Comparison of ENCODE assay signal across 20 cellular contexts in genomic region chr15:39594764-39595620, GRCh38. TPM values are rescaled to one million over a fixed set of nuclear protein-coding genes. Genes with fewer than 3 reads are reported as not detected.
DNase-seq lines count a peak whose midpoint lies in the region; ATAC-seq, FAIRE-seq and TF ChIP-seq lines count a peak whose summit lies in the region.
"Had no signal": no experiment of that assay in that cellular context is flagged by ENCODE, and none has a peak within 500 bp of the region (broad histone marks: within the 10 kb centered on the region; RNA-seq: fewer than 3 reads in every experiment).

No MANE protein-coding gene starts in this region.

- peaks cover 11% of the 10 kb centered on the region for H3K27me3 Mint-ChIP-seq in activated CD4-positive, alpha-beta memory T cell treated with anti-CD3 and anti-CD28 coated beads, Interleukin-2, amount 10 ng/mL, durations not matched to agents 7 days and 5 days

- H3K4me3 Mint-ChIP-seq in activated CD4-positive, alpha-beta memory T cell treated with anti-CD3 and anti-CD28 coated beads, Interleukin-2, amount 10 ng/mL, durations not matched to agents 7 days and 5 days = no peak overlapping the region
- H3K4me3 Mint-ChIP-seq in stimulated activated effector memory CD8-positive, alpha-beta T cell treated with anti-CD3 and anti-CD28 coated beads, Interleukin-12 subunit alpha, Interleukin-12 subunit beta, amount 100 ng/mL, for 72 hours = no peak overlapping the region
- H3K4me3 Mint-ChIP-seq: activated B cell treated with CpG ODN at 0.5 μM for 24 hours, H9 had no signal

- H3K27ac ChIP-seq in VCaP (peak overlapping the region; percentile 65), osteoblast (ENCODE audit: low read depth, low read length) (peak overlapping the region; percentile 48)
- H3K27ac ChIP-seq: HL-60 had no signal

- TF ChIP-seq POLR2A in GM12892 (IDR thresholded peaks at IDR 0.05; ENCODE audit: low read depth, low read length) = no peak

- H2AFZ ChIP-seq in osteoblast (ENCODE audit: low read length) = no peak overlapping the region

- H3K4me1 Mint-ChIP-seq in activated CD4-positive, alpha-beta memory T cell treated with anti-CD3 and anti-CD28 coated beads, Interleukin-2, amount 10 ng/mL, durations not matched to agents 7 days and 5 days = peaks cover 7% of the 10 kb centered on the region
- peaks cover 8% of the 10 kb centered on the region for H3K4me1 Mint-ChIP-seq in stimulated activated effector memory CD8-positive, alpha-beta T cell treated with anti-CD3 and anti-CD28 coated beads, Interleukin-12 subunit alpha, Interleukin-12 subunit beta, amount 100 ng/mL, for 72 hours
- H3K4me1 Mint-ChIP-seq: activated B cell treated with CpG ODN at 0.5 μM for 24 hours had no signal

- TF ChIP-seq CTCF in BJ (IDR thresholded peaks at IDR 0.05; ENCODE audit: insufficient read depth, low read depth, low read length) (no peak), VCaP (conservative IDR thresholded peaks at IDR 0.05) (no peak), osteoblast (IDR thresholded peaks at IDR 0.05; ENCODE audit: extremely low read depth, low read depth, low read length) (no peak)

- peak overlapping the region; percentile 37 for H3K4me2 ChIP-seq in osteoblast (ENCODE audit: insufficient read depth, low read length)

- no peaks in the 10 kb centered on the region for H3K79me2 ChIP-seq in osteoblast (ENCODE audit: insufficient read depth, low read length)

- DNase-seq in BJ (ENCODE audit: low read depth) (peak; percentile 25), fibroblast of peridontal ligament (ENCODE audit: extremely low read depth) (peak; percentile 57), osteoblast (ENCODE audit: insufficient read length, low spot score, missing footprints) (no peak), GM12892 (ENCODE audit: insufficient read length) (no peak), NCI-H774 (lab: John Stamatoyannopoulos, UW) (no peak)
- DNase-seq in activated CD4-positive, alpha-beta memory T cell treated with anti-CD3 and anti-CD28 coated beads, Interleukin-2, amount 10 ng/mL, durations not matched to agents 7 days and 5 days = no peak
- no peak for DNase-seq in stimulated activated effector memory CD8-positive, alpha-beta T cell treated with anti-CD3 and anti-CD28 coated beads, Interleukin-12 subunit alpha, Interleukin-12 subunit beta, amount 100 ng/mL, for 72 hours (ENCODE audit: low spot score in 2 of 2)
- DNase-seq: activated B cell treated with CpG ODN at 0.5 μM for 24 hours; activated CD8-positive, alpha-beta memory T cell treated with anti-CD3 and anti-CD28 coated beads, Interleukin-2, amount 50 U/mL, for 4 hours; activated naive CD4-positive, alpha-beta T cell treated with anti-CD3 and anti-CD28 coated beads, Interleukin-2, amount 50 U/mL, for 16 hours; C1 segment of cervical spinal cord; caudate nucleus; DMS79 treated with DMSO at 0.1 percent for 48 hours; H9; NCI-H146; NCI-H446; nucleus accumbens; SW 1271 had no signal

- no peaks in the 10 kb centered on the region for H3K9me3 ChIP-seq in osteoblast (ENCODE audit: low read depth, low read length)

- CTCF ChIA-PET in BJ (lab: Yijun Ruan, JAX) = no interaction called here
- CTCF ChIA-PET in activated CD4-positive, alpha-beta memory T cell treated with anti-CD3 and anti-CD28 coated beads, Interleukin-2, amount 10 ng/mL, durations not matched to agents 7 days and 5 days (lab: Charles Lee) = interaction anchor here (1.1 to 2.4 kb wide), 2 partner anchors 15 to 162 kb away, joined by 4 to 17 read pairs; partner anchors contain the start of gene THBS1

- H3K4me3 ChIP-seq in BJ (ENCODE audit: low read depth, low read length) (no peak overlapping the region), osteoblast (ENCODE audit: insufficient read depth, low read length) (no peak overlapping the region)

- no peaks in the 10 kb centered on the region for H3K36me3 Mint-ChIP-seq in activated CD4-positive, alpha-beta memory T cell treated with anti-CD3 and anti-CD28 coated beads, Interleukin-2, amount 10 ng/mL, durations not matched to agents 7 days and 5 days (ENCODE audit: low read depth)
- peaks cover 16% of the 10 kb centered on the region for H3K36me3 Mint-ChIP-seq in stimulated activated effector memory CD8-positive, alpha-beta T cell treated with anti-CD3 and anti-CD28 coated beads, Interleukin-12 subunit alpha, Interleukin-12 subunit beta, amount 100 ng/mL, for 72 hours

- H3K9me3 Mint-ChIP-seq in activated CD4-positive, alpha-beta memory T cell treated with anti-CD3 and anti-CD28 coated beads, Interleukin-2, amount 10 ng/mL, durations not matched to agents 7 days and 5 days = no peaks in the 10 kb centered on the region
- no peaks in the 10 kb centered on the region for H3K9me3 Mint-ChIP-seq in stimulated activated effector memory CD8-positive, alpha-beta T cell treated with anti-CD3 and anti-CD28 coated beads, Interleukin-12 subunit alpha, Interleukin-12 subunit beta, amount 100 ng/mL, for 72 hours
- H3K9me3 Mint-ChIP-seq: activated B cell treated with CpG ODN at 0.5 μM for 24 hours, H9 had no signal

- H3K27me3 ChIP-seq in BJ (ENCODE audit: control insufficient read depth, insufficient read depth, low read length) (no peaks in the 10 kb centered on the region), osteoblast (ENCODE audit: insufficient read depth, low read length) (no peaks in the 10 kb centered on the region)

- no peak for FAIRE-seq in GM12892 (lab: Jason Lieb, UNC)

- no peak for ATAC-seq in stimulated activated effector memory CD8-positive, alpha-beta T cell treated with anti-CD3 and anti-CD28 coated beads, Interleukin-12 subunit alpha, Interleukin-12 subunit beta, amount 100 ng/mL, for 72 hours

- H4K20me1 ChIP-seq in osteoblast (ENCODE audit: insufficient read depth, low read length) = peaks cover 47% of the 10 kb centered on the region

- peaks cover 22% of the 10 kb centered on the region for H3K36me3 ChIP-seq in BJ (ENCODE audit: control insufficient read depth, insufficient read depth, low read length)
- H3K36me3 ChIP-seq in osteoblast (ENCODE audit: insufficient read depth, low read length) = peaks cover 66% of the 10 kb centered on the region

- POLR2A ChIA-PET in BJ (lab: Charles Lee) = interaction anchor here (0.5 to 0.7 kb wide), 3 partner anchors 23 to 1052 kb away, joined by 3 to 4 read pairs (median 4); no protein-coding TSS in a partner anchor
- POLR2A ChIA-PET in activated CD4-positive, alpha-beta memory T cell treated with anti-CD3 and anti-CD28 coated beads, Interleukin-2, amount 10 ng/mL, durations not matched to agents 7 days and 5 days (lab: Charles Lee) = no interaction called here

- H3K4me1 ChIP-seq in osteoblast (ENCODE audit: insufficient read depth, low read length) = no peaks in the 10 kb centered on the region

- no peak overlapping the region for H3K27ac Mint-ChIP-seq in activated CD4-positive, alpha-beta memory T cell treated with anti-CD3 and anti-CD28 coated beads, Interleukin-2, amount 10 ng/mL, durations not matched to agents 7 days and 5 days
- H3K27ac Mint-ChIP-seq in stimulated activated effector memory CD8-positive, alpha-beta T cell treated with anti-CD3 and anti-CD28 coated beads, Interleukin-12 subunit alpha, Interleukin-12 subunit beta, amount 100 ng/mL, for 72 hours = no peak overlapping the region
- H3K27ac Mint-ChIP-seq: activated B cell treated with CpG ODN at 0.5 μM for 24 hours had no signal

RNA-seq across cellular contexts. Expression of gene THBS1, which starts 14.1 kb away (rescaled TPM):
- 3,704 and 6,610 TPM in 2 replicates for polyA plus RNA-seq in BJ (2011; rRNA removed)
- polyA minus RNA-seq in BJ (2011; rRNA and poly(A)+ RNA removed) = 19,882 and 20,500 TPM in 2 replicates
- total RNA-seq in osteoblast = 6,477 and 8,941 TPM in 2 replicates
- total RNA-seq in activated CD4-positive, alpha-beta memory T cell treated with anti-CD3 and anti-CD28 coated beads, Interleukin-2, amount 10 ng/mL, durations not matched to agents 7 days and 5 days = 1 to 10 TPM; 1.2 to 1.5 TPM
- 0.23 TPM for polyA plus RNA-seq in GM12892 (2012; ENCODE audit: missing spikeins)

Comparison
In these comparisons a context has a peak if more than half of its experiments do, and no peak if none do; other contexts are left out.
1. DNase-seq: peak in BJ (single experiment) and fibroblast of peridontal ligament (single experiment); none in osteoblast (single experiment), activated CD4-positive, alpha-beta memory T cell treated with anti-CD3 and anti-CD28 coated beads, Interleukin-2, amount 10 ng/mL, durations not matched to agents 7 days and 5 days (single experiment), stimulated activated effector memory CD8-positive, alpha-beta T cell treated with anti-CD3 and anti-CD28 coated beads, Interleukin-12 subunit alpha, Interleukin-12 subunit beta, amount 100 ng/mL, for 72 hours (0 of 2), GM12892 (single experiment) and NCI-H774 (single experiment).
2. RNA of gene THBS1, which starts 14.1 kb away (total RNA-seq): 6,477 to 8,941 TPM in osteoblast; 1.2 to 1.5 TPM in activated CD4-positive, alpha-beta memory T cell treated with anti-CD3 and anti-CD28 coated beads, Interleukin-2, amount 10 ng/mL, durations not matched to agents 7 days and 5 days; every median in the first group is over 1,000 times any median in the second.